ENCODE assay signal across 31 cellular contexts in genomic region chr22:49330421-49331222, GRCh38.
DNase-seq lines count a peak whose midpoint lies in the region; ATAC-seq and TF ChIP-seq lines count a peak whose summit lies in the region.
"Had no signal": no experiment of that assay in that cellular context is flagged by ENCODE, and none has a peak within 500 bp of the region (broad histone marks: within the 10 kb centered on the region; RNA-seq: fewer than 3 reads in every experiment).

No MANE protein-coding gene starts in this region.

- no peaks in the 10 kb centered on the region for H3K27me3 Mint-ChIP-seq in activated CD8-positive, alpha-beta T cell treated with anti-CD3 and anti-CD28 coated beads, Interleukin-2, amount 10 ng/mL, durations not matched to agents 7 days and 5 days (ENCODE audit: low read depth)
- no peaks in the 10 kb centered on the region for H3K27me3 Mint-ChIP-seq in activated CD8-positive, alpha-beta T cell treated with anti-CD3 and anti-CD28 coated beads for 36 hours
- H3K27me3 Mint-ChIP-seq: activated naive CD8-positive, alpha-beta T cell treated with anti-CD3 and anti-CD28 coated beads, Interleukin-2, amount 50 U/mL, for 24 hours had no signal

- no peak overlapping the region for H3K4me3 ChIP-seq in RWPE2 (ENCODE audit: severe bottlenecking)
- H3K4me3 ChIP-seq in lower lobe of right lung: no peak overlapping the region
- H3K4me3 ChIP-seq: gastrocnemius medialis, hepatocyte, left lung, right lobe of liver, SJSA1 had no signal

- POLR2A ChIA-PET in activated CD8-positive, alpha-beta T cell treated with anti-CD3 and anti-CD28 coated beads, Interleukin-2, amount 10 ng/mL, durations not matched to agents 7 days and 5 days (lab: Charles Lee): no interaction called here
- POLR2A ChIA-PET in activated CD8-positive, alpha-beta T cell treated with anti-CD3 and anti-CD28 coated beads for 36 hours (lab: Charles Lee): no interaction called here

- H3K9me3 Mint-ChIP-seq in activated CD8-positive, alpha-beta T cell treated with anti-CD3 and anti-CD28 coated beads, Interleukin-2, amount 10 ng/mL, durations not matched to agents 7 days and 5 days (ENCODE audit: insufficient read depth): no peaks in the 10 kb centered on the region
- peaks cover 3% of the 10 kb centered on the region for H3K9me3 Mint-ChIP-seq in activated CD8-positive, alpha-beta T cell treated with anti-CD3 and anti-CD28 coated beads for 36 hours
- H3K9me3 Mint-ChIP-seq: central memory CD8-positive, alpha-beta T cell; immature natural killer cell had no signal

- H3K27me3 ChIP-seq in RWPE2 (ENCODE audit: insufficient read depth, poor library complexity, severe bottlenecking) (no peaks in the 10 kb centered on the region), lower lobe of right lung (ENCODE audit: low read depth) (peaks cover 11% of the 10 kb centered on the region)
- H3K27me3 ChIP-seq: gastrocnemius medialis, hepatocyte, right lobe of liver, SJSA1 had no signal

- H3K27ac ChIP-seq in RWPE2 (ENCODE audit: poor library complexity, severe bottlenecking): no peak overlapping the region
- H3K27ac ChIP-seq in lower lobe of right lung: no peak overlapping the region
- H3K27ac ChIP-seq: gastrocnemius medialis, hepatocyte, left lung, parathyroid adenoma, right lobe of liver, SJSA1 had no signal

- no peaks in the 10 kb centered on the region for H3K4me1 ChIP-seq in RWPE2 (ENCODE audit: insufficient read depth, poor library complexity, severe bottlenecking)
- no peaks in the 10 kb centered on the region for H3K4me1 ChIP-seq in lower lobe of right lung
- H3K4me1 ChIP-seq: gastrocnemius medialis, left lung, parathyroid adenoma, right lobe of liver, SJSA1 had no signal

- intact Hi-C loops in activated CD8-positive, alpha-beta T cell treated with anti-CD3 and anti-CD28 coated beads for 36 hours (cut with micrococcal nuclease): no loop called here
- intact Hi-C loops in lower lobe of right lung (cut with DNase I): no loop called here

- DNase-seq in activated CD8-positive, alpha-beta T cell treated with anti-CD3 and anti-CD28 coated beads, Interleukin-2, amount 10 ng/mL, durations not matched to agents 7 days and 5 days: peak; percentile 4
- no peak for DNase-seq in activated CD8-positive, alpha-beta T cell treated with anti-CD3 and anti-CD28 coated beads for 36 hours
- DNase-seq in RWPE2 (ENCODE audit: low spot score) (peak; percentile 17), lower lobe of right lung (peak; percentile 28), GDM1 (lab: John Stamatoyannopoulos, UW) (no peak), cerebellar cortex (ENCODE audit: low spot score) (no peak)
- peak; percentile 12 for DNase-seq in stimulated activated CD8-positive, alpha-beta memory T cell treated with anti-CD3 and anti-CD28 coated beads, Interleukin-4, amount 100 ng/mL, for 48 hours
- no peak for DNase-seq in activated naive CD4-positive, alpha-beta T cell treated with Interleukin-2 at 50 U/mL for 16 hours
- DNase-seq: 8988T; activated CD4-positive, CD25-positive, alpha-beta regulatory T cell; activated gamma-delta T cell treated with Interleukin-2 at 50 U/mL for 16 hours; activated naive CD8-positive, alpha-beta T cell treated with anti-CD3 and anti-CD28 coated beads, Interleukin-2, amount 50 U/mL, for 24 hours; Calu3; DND-41; gastrocnemius medialis; HFFc6; immature natural killer cell; NCI-H1092 treated with DMSO at 0.1 percent for 48 hours; NCI-H187 treated with DMSO at 0.1 percent for 48 hours; NCI-H2171 treated with DMSO at 0.1 percent for 48 hours; NCI-H524 treated with DMSO at 0.1 percent for 48 hours; stimulated activated CD4-positive, alpha-beta T cell treated with anti-CD3 and anti-CD28 coated beads, Interleukin-4, amount 100 ng/mL, for 4 hours; stimulated activated naive B cell treated with anti-CD40 and anti-IgM and Interleukin-4, amounts not matched to agents 10 μg/mL and 1 μg/mL and 100 μg/mL, for 72 hours; T-cell had no signal

- CTCF ChIA-PET in activated CD8-positive, alpha-beta T cell treated with anti-CD3 and anti-CD28 coated beads, Interleukin-2, amount 10 ng/mL, durations not matched to agents 7 days and 5 days (lab: Charles Lee): no interaction called here
- CTCF ChIA-PET in activated CD8-positive, alpha-beta T cell treated with anti-CD3 and anti-CD28 coated beads for 36 hours (lab: Charles Lee): no interaction called here

- no peak overlapping the region for H3K4me3 Mint-ChIP-seq in activated CD8-positive, alpha-beta T cell treated with anti-CD3 and anti-CD28 coated beads, Interleukin-2, amount 10 ng/mL, durations not matched to agents 7 days and 5 days
- no peak overlapping the region for H3K4me3 Mint-ChIP-seq in activated CD8-positive, alpha-beta T cell treated with anti-CD3 and anti-CD28 coated beads for 36 hours
- H3K4me3 Mint-ChIP-seq: activated naive CD8-positive, alpha-beta T cell treated with anti-CD3 and anti-CD28 coated beads, Interleukin-2, amount 50 U/mL, for 24 hours; central memory CD8-positive, alpha-beta T cell; HFFc6; immature natural killer cell; stimulated activated naive B cell treated with anti-CD40 and anti-IgM and Interleukin-4, amounts not matched to agents 10 μg/mL and 1 μg/mL and 100 μg/mL, for 72 hours; T-cell had no signal

- TF ChIP-seq CTCF in activated CD8-positive, alpha-beta T cell treated with anti-CD3 and anti-CD28 coated beads for 36 hours (IDR thresholded peaks at IDR 0.05): no peak
- no peak for TF ChIP-seq CTCF in RWPE2 (IDR thresholded peaks at IDR 0.05; ENCODE audit: poor library complexity, severe bottlenecking)
- no peak for TF ChIP-seq CTCF in lower lobe of right lung (IDR thresholded peaks at IDR 0.05)

- no peaks in the 10 kb centered on the region for H3K4me1 Mint-ChIP-seq in activated CD8-positive, alpha-beta T cell treated with anti-CD3 and anti-CD28 coated beads, Interleukin-2, amount 10 ng/mL, durations not matched to agents 7 days and 5 days (ENCODE audit: low read depth)
- no peaks in the 10 kb centered on the region for H3K4me1 Mint-ChIP-seq in activated CD8-positive, alpha-beta T cell treated with anti-CD3 and anti-CD28 coated beads for 36 hours (ENCODE audit: low read depth)
- H3K4me1 Mint-ChIP-seq: activated naive CD8-positive, alpha-beta T cell treated with anti-CD3 and anti-CD28 coated beads, Interleukin-2, amount 50 U/mL, for 24 hours; central memory CD8-positive, alpha-beta T cell; immature natural killer cell; stimulated activated naive B cell treated with anti-CD40 and anti-IgM and Interleukin-4, amounts not matched to agents 10 μg/mL and 1 μg/mL and 100 μg/mL, for 72 hours; T-cell had no signal

- no peaks in the 10 kb centered on the region for H3K36me3 Mint-ChIP-seq in activated CD8-positive, alpha-beta T cell treated with anti-CD3 and anti-CD28 coated beads, Interleukin-2, amount 10 ng/mL, durations not matched to agents 7 days and 5 days (ENCODE audit: low read depth)
- no peaks in the 10 kb centered on the region for H3K36me3 Mint-ChIP-seq in activated CD8-positive, alpha-beta T cell treated with anti-CD3 and anti-CD28 coated beads for 36 hours (ENCODE audit: low read depth)
- H3K36me3 Mint-ChIP-seq: immature natural killer cell had no signal

- no peak overlapping the region for H3K27ac Mint-ChIP-seq in activated CD8-positive, alpha-beta T cell treated with anti-CD3 and anti-CD28 coated beads, Interleukin-2, amount 10 ng/mL, durations not matched to agents 7 days and 5 days
- H3K27ac Mint-ChIP-seq in activated CD8-positive, alpha-beta T cell treated with anti-CD3 and anti-CD28 coated beads for 36 hours: no peak overlapping the region
- H3K27ac Mint-ChIP-seq: activated naive CD8-positive, alpha-beta T cell treated with anti-CD3 and anti-CD28 coated beads, Interleukin-2, amount 50 U/mL, for 24 hours; HFFc6; immature natural killer cell; stimulated activated naive B cell treated with anti-CD40 and anti-IgM and Interleukin-4, amounts not matched to agents 10 μg/mL and 1 μg/mL and 100 μg/mL, for 72 hours; T-cell had no signal

- ATAC-seq in activated CD8-positive, alpha-beta T cell treated with anti-CD3 and anti-CD28 coated beads, Interleukin-2, amount 10 ng/mL, durations not matched to agents 7 days and 5 days: no peak
- no peak for ATAC-seq in activated CD8-positive, alpha-beta T cell treated with anti-CD3 and anti-CD28 coated beads for 36 hours
- ATAC-seq in RWPE2 (ENCODE audit: low read depth) (no peak), lower lobe of right lung (no peak)
- ATAC-seq: activated naive CD8-positive, alpha-beta T cell treated with anti-CD3 and anti-CD28 coated beads, Interleukin-2, amount 50 U/mL, for 24 hours; gastrocnemius medialis; left lung; Panc1; stimulated activated naive B cell treated with anti-CD40 and anti-IgM and Interleukin-4, amounts not matched to agents 10 μg/mL and 1 μg/mL and 100 μg/mL, for 72 hours; T-cell had no signal

- H3K9me3 ChIP-seq in RWPE2 (ENCODE audit: severe bottlenecking) (no peaks in the 10 kb centered on the region), lower lobe of right lung (no peaks in the 10 kb centered on the region)
- H3K9me3 ChIP-seq: gastrocnemius medialis, right lobe of liver had no signal

- H3K36me3 ChIP-seq in RWPE2 (ENCODE audit: low read depth) (no peaks in the 10 kb centered on the region), lower lobe of right lung (no peaks in the 10 kb centered on the region)
- H3K36me3 ChIP-seq: gastrocnemius medialis, left lung, right lobe of liver, SJSA1 had no signal

Comparison
In these comparisons a context has a peak if more than half of its experiments do, and no peak if none do; other contexts are left out.
1. DNase-seq: peak in activated CD8-positive, alpha-beta T cell treated with anti-CD3 and anti-CD28 coated beads, Interleukin-2, amount 10 ng/mL, durations not matched to agents 7 days and 5 days (single experiment), RWPE2 (single experiment), lower lobe of right lung (single experiment) and stimulated activated CD8-positive, alpha-beta memory T cell treated with anti-CD3 and anti-CD28 coated beads, Interleukin-4, amount 100 ng/mL, for 48 hours (single experiment); none in activated CD8-positive, alpha-beta T cell treated with anti-CD3 and anti-CD28 coated beads for 36 hours (single experiment), GDM1 (single experiment), activated naive CD4-positive, alpha-beta T cell treated with Interleukin-2 at 50 U/mL for 16 hours (single experiment) and cerebellar cortex (single experiment).